Comparison of ENCODE assay signal across 29 cellular contexts in genomic region chr19:40486017-40486416, GRCh38.
"Had no signal": no experiment of that assay in that cellular context is flagged by ENCODE, and none has a peak within 500 bp of the region (broad histone marks: within the 10 kb centered on the region; RNA-seq: fewer than 3 reads in every experiment).

No MANE protein-coding gene starts in this region.

- H3K4me2 ChIP-seq: neural progenitor cell, smooth muscle cell had no signal

- H3K36me3 ChIP-seq: neural progenitor cell, ovary, spleen, suprapubic skin, tibial artery, transverse colon, upper lobe of left lung, vagina had no signal

- DNase-seq: naive thymus-derived CD4-positive, alpha-beta T cell; natural killer cell; occipital lobe; ovary; psoas muscle; right cardiac atrium; spleen; stimulated activated CD4-positive, alpha-beta T cell treated with anti-CD3 and anti-CD28 coated beads, Interleukin-12 subunit alpha, Interleukin-12 subunit beta, amount 100 ng/mL, for 4 hours; stimulated activated CD4-positive, alpha-beta T cell treated with anti-CD3 and anti-CD28 coated beads, Interleukin-1b, Interleukin-23, amount 100 ng/mL, for 48 hours; stimulated activated CD4-positive, alpha-beta T cell treated with anti-CD3 and anti-CD28 coated beads, Interleukin-4, amount 100 ng/mL, for 1 hour; stimulated activated CD4-positive, alpha-beta T cell treated with anti-CD3 and anti-CD28 coated beads, Interleukin-4, amount 100 ng/mL, for 4 hours; stimulated activated CD8-positive, alpha-beta memory T cell treated with anti-CD3 and anti-CD28 coated beads, Interleukin-4, amount 100 ng/mL, for 48 hours; stimulated activated naive CD4-positive, alpha-beta T cell; stimulated activated naive CD8-positive, alpha-beta T cell treated with anti-CD3 and anti-CD28 coated beads, Interleukin-15, amount 100 ng/mL, for 72 hours; stimulated activated naive CD8-positive, alpha-beta T cell treated with anti-CD3 and anti-CD28 coated beads, Interleukin-15, Interleukin-2, amounts not matched to agents 100 U/mL and 50 U/mL, for 24 hours; substantia nigra; testis; tibial artery; transverse colon; upper lobe of left lung had no signal

- FAIRE-seq: urothelium cell line had no signal

- H3K79me2 ChIP-seq: parathyroid adenoma had no signal

- H3K9ac ChIP-seq: neural progenitor cell, parathyroid adenoma had no signal

- H3K27ac ChIP-seq: neural progenitor cell, ovary, parathyroid adenoma, psoas muscle, skin epidermis, spleen, suprapubic skin, testis, tibial artery, transverse colon, upper lobe of left lung, vagina had no signal

- H3K9me3 ChIP-seq: ovary, psoas muscle, spleen, suprapubic skin, testis, tibial artery, transverse colon, upper lobe of left lung, vagina had no signal

- H3K27me3 ChIP-seq: ovary, testis, vagina had no signal

- H3K4me1 ChIP-seq: neural progenitor cell, parathyroid adenoma, psoas muscle, testis, tibial artery had no signal

- ATAC-seq: naive thymus-derived CD4-positive, alpha-beta T cell; natural killer cell; psoas muscle; right cardiac atrium; sciatic nerve; stimulated activated memory B cell treated with anti-CD40 and anti-IgM and Interleukin-4, amounts not matched to agents 10 μg/mL and 1 μg/mL and 100 μg/mL, for 72 hours; stimulated activated naive CD8-positive, alpha-beta T cell treated with anti-CD3 and anti-CD28 coated beads, Interleukin-15, amount 100 ng/mL, for 72 hours; stimulated activated naive CD8-positive, alpha-beta T cell treated with anti-CD3 and anti-CD28 coated beads, Interleukin-15, Interleukin-2, amounts not matched to agents 100 U/mL and 50 U/mL, for 24 hours had no signal

- H2AFZ ChIP-seq: neural progenitor cell, parathyroid adenoma had no signal

- H3K4me3 ChIP-seq: neural progenitor cell, ovary, psoas muscle, skin epidermis, smooth muscle cell, spleen, suprapubic skin, testis, tibial artery, transverse colon, upper lobe of left lung, vagina had no signal
